In genomic region chr10:42553064-42553407, GRCh38 we compare ENCODE assay signal across 8 cellular contexts.
A peak's percentile ranks its signal among the peaks of the same experiment; 100 is the strongest.
DNase-seq lines count a peak whose midpoint lies in the region; ATAC-seq, FAIRE-seq and TF ChIP-seq lines count a peak whose summit lies in the region.

No MANE protein-coding gene starts in this region.

- H3K18ac ChIP-seq in neuronal stem cell (ENCODE audit: low read length), result peak overlapping the region; percentile 78

- H3K9me3 ChIP-seq in MM.1S (replicated peaks; ENCODE audit: insufficient read depth, low read length) (no peaks in the 10 kb centered on the region), endothelial cell of umbilical vein (replicated peaks; ENCODE audit: control insufficient read depth, insufficient read depth, low read length) (no peaks in the 10 kb centered on the region), neuronal stem cell (replicated peaks in 1 of 2; ENCODE audit: control insufficient read depth in 2 of 2, insufficient read depth in 1 of 2, low read depth in 1 of 2, low read length in 2 of 2) (no peaks in the 10 kb centered on the region)

- dilution Hi-C loops in endothelial cell of umbilical vein (cut with MboI; ENCODE audit: extremely low pct_ligation_motif_present, low sequenced_read_pairs), result no loop called here

- POLR2A ChIA-PET in endothelial cell of umbilical vein (lab: Charles Lee), result no interaction called here

- H4K91ac ChIP-seq in neuronal stem cell (ENCODE audit: low read depth, low read length, poor library complexity), result no peak overlapping the region

- H3K4me1 ChIP-seq in MM.1S (ENCODE audit: low read length), result peaks cover 6% of the 10 kb centered on the region; the same call in 1 of the 2 replicates
- H3K4me1 ChIP-seq in endothelial cell of umbilical vein (ENCODE audit: control insufficient read depth, extremely low read depth, insufficient read depth, low read length), result peaks cover 5% of the 10 kb centered on the region
- peaks cover 0 to 6% of the 10 kb centered on the region in 2 donors for H3K4me1 ChIP-seq in neuronal stem cell (ENCODE audit: control insufficient read depth in 2 of 2, insufficient read depth in 1 of 2, low read depth in 1 of 2, low read length in 2 of 2)

- no peak overlapping the region for H2BK5ac ChIP-seq in neuronal stem cell (ENCODE audit: low read length)

- no peak for TF ChIP-seq POLR2A in endothelial cell of umbilical vein (IDR thresholded peaks at IDR 0.05; ENCODE audit: low read depth, low read length)

- no peaks in the 10 kb centered on the region for H3F3A ChIP-seq in MM.1S (ENCODE audit: insufficient read depth, low read length)

- H3K4ac ChIP-seq in neuronal stem cell (ENCODE audit: low read length), result no peak overlapping the region

- H3K79me1 ChIP-seq in neuronal stem cell (ENCODE audit: low read depth, low read length), result peaks cover 9% of the 10 kb centered on the region

- no peaks in the 10 kb centered on the region for H4K20me1 ChIP-seq in MM.1S (ENCODE audit: insufficient read depth, low read length)
- no peaks in the 10 kb centered on the region for H4K20me1 ChIP-seq in endothelial cell of umbilical vein (replicated peaks; ENCODE audit: control insufficient read depth, extremely low read depth, insufficient read depth, low read length)

- H3K4me2 ChIP-seq in MM.1S (ENCODE audit: low read depth, low read length), result peak overlapping the region; percentile 99
- peak overlapping the region; percentile 86 for H3K4me2 ChIP-seq in endothelial cell of umbilical vein (ENCODE audit: insufficient read depth, low read length)
- peak overlapping the region; percentile 62 for H3K4me2 ChIP-seq in neuronal stem cell (ENCODE audit: insufficient read depth, low read length, poor library complexity, severe bottlenecking)

- no peak overlapping the region for H3K14ac ChIP-seq in neuronal stem cell (ENCODE audit: low read length)

- H3K27ac ChIP-seq in MM.1S (ENCODE audit: low read length), result peak overlapping the region; percentile 27; the same call in 1 of the 2 replicates
- H3K27ac ChIP-seq in endothelial cell of umbilical vein (ENCODE audit: insufficient read depth, low read depth, low read length), result no peak overlapping the region
- no peak overlapping the region for H3K27ac ChIP-seq in neuronal stem cell (replicated peaks; ENCODE audit: low read length)

- intact Hi-C loops in endothelial cell of umbilical vein (cut with micrococcal nuclease), result no loop called here

- CTCF ChIA-PET in endothelial cell of umbilical vein (lab: Charles Lee), result no interaction called here

- H2AK5ac ChIP-seq in neuronal stem cell (ENCODE audit: low read depth, low read length), result no peak overlapping the region

- no peak overlapping the region for H4K8ac ChIP-seq in neuronal stem cell (ENCODE audit: low read depth, low read length)

- FAIRE-seq in endothelial cell of umbilical vein (lab: Jason Lieb, UNC) (no peak), GM19239 (lab: Jason Lieb, UNC) (no peak)

- no peak overlapping the region for H2BK120ac ChIP-seq in neuronal stem cell (ENCODE audit: low read depth, low read length)

- no peak overlapping the region for H3K23ac ChIP-seq in neuronal stem cell (ENCODE audit: low read depth, low read length, poor library complexity)

- H2BK12ac ChIP-seq in neuronal stem cell (ENCODE audit: low read length), result no peak overlapping the region

- BruUV-seq in endothelial cell of umbilical vein (replicated peaks; lab: Mats Ljungman, UMichigan), result no TSS peak

- peak overlapping the region; percentile 42; the same call in 1 of the 2 replicates for H3K9ac ChIP-seq in MM.1S (ENCODE audit: low read length)
- peak overlapping the region; percentile 66 for H3K9ac ChIP-seq in endothelial cell of umbilical vein (replicated peaks; ENCODE audit: extremely low read depth, insufficient read depth, low read length)
- peak overlapping the region; percentile 86 for H3K9ac ChIP-seq in neuronal stem cell (ENCODE audit: low read depth, low read length, poor library complexity)

- no peak overlapping the region for H2BK15ac ChIP-seq in neuronal stem cell (ENCODE audit: low read length)

- no peaks in the 10 kb centered on the region for H3K9me2 ChIP-seq in MM.1S (replicated peaks; ENCODE audit: insufficient read depth, low read length)

- H3K9me1 ChIP-seq in endothelial cell of umbilical vein (replicated peaks; ENCODE audit: control insufficient read depth, extremely low read depth, insufficient read depth, low read length), result no peaks in the 10 kb centered on the region

- DNase-seq in GM06990 (ENCODE audit: extremely low read depth, insufficient read length) (no peak), MM.1S (no peak), endothelial cell of umbilical vein (ENCODE audit: low read depth, low spot score) (no peak), neuronal stem cell (ENCODE audit: low spot score) (no peak), DMS53 treated with DMSO at 0.1 percent for 48 hours (lab: John Stamatoyannopoulos, UW; ENCODE audit: unreplicated experiment) (no peak), GM19239 (ENCODE audit: insufficient read length, low spot score) (no peak), SHP77 treated with DMSO at 0.1 percent for 48 hours (lab: John Stamatoyannopoulos, UW) (no peak)

- H3K27me3 ChIP-seq in GM06990 (replicated peaks; ENCODE audit: control insufficient read depth, insufficient read depth, low read length) (no peaks in the 10 kb centered on the region), MM.1S (replicated peaks; ENCODE audit: insufficient read depth, low read length) (no peaks in the 10 kb centered on the region), endothelial cell of umbilical vein (ENCODE audit: control insufficient read depth in 2 of 2, insufficient read depth in 2 of 2, low read length in 2 of 2) (no peaks in the 10 kb centered on the region), neuronal stem cell (ENCODE audit: control insufficient read depth in 3 of 3, insufficient read depth in 3 of 3, low read depth in 1 of 3, low read length in 3 of 3) (no peaks in the 10 kb centered on the region)

- H3K4me3 ChIP-seq in GM06990 (replicated peaks; ENCODE audit: low read depth, low read length) (peak overlapping the region; percentile 99), MM.1S (ENCODE audit: low read length) (peak overlapping the region; percentile 93), endothelial cell of umbilical vein (replicated peaks in 1 of 3; ENCODE audit: insufficient read depth in 1 of 3, low read depth in 1 of 3, low read length in 3 of 3) (peak overlapping the region; percentile 67 to 71 (median 69)), neuronal stem cell (ENCODE audit: low read length in 2 of 2) (peak overlapping the region; percentile 80 to 85)

- no CpG with 5 or more reads among the region's 14 CpGs for WGBS in neuronal stem cell (ENCODE audit: extremely low coverage in 2 of 2, insufficient read length in 2 of 2, insufficient replicate concordance in 1 of 2), 2 donors

- TF ChIP-seq CTCF in GM06990 (IDR thresholded peaks at IDR 0.05; ENCODE audit: insufficient read depth, low read length, poor library complexity, severe bottlenecking), result no peak
- no peak for TF ChIP-seq CTCF in MM.1S (IDR thresholded peaks at IDR 0.05; ENCODE audit: low read length)
- no peak for TF ChIP-seq CTCF in endothelial cell of umbilical vein (IDR thresholded peaks at IDR 0.05; ENCODE audit: extremely low read depth in 1 of 2, insufficient read depth in 1 of 2, low read depth in 1 of 2, low read length in 2 of 2)

- no peaks in the 10 kb centered on the region for H3K36me3 ChIP-seq in GM06990 (ENCODE audit: control insufficient read depth, insufficient read depth, low read length)
- no peaks in the 10 kb centered on the region; the same call in 1 of the 2 replicates for H3K36me3 ChIP-seq in MM.1S (replicated peaks; ENCODE audit: insufficient read depth, low read length)
- no peaks in the 10 kb centered on the region for H3K36me3 ChIP-seq in endothelial cell of umbilical vein (ENCODE audit: control insufficient read depth in 2 of 2, extremely low read depth in 1 of 2, insufficient read depth in 2 of 2, low read length in 2 of 2)
- H3K36me3 ChIP-seq in neuronal stem cell (replicated peaks in 1 of 2; ENCODE audit: control insufficient read depth in 2 of 2, insufficient read depth in 2 of 2, low read length in 2 of 2), result peaks cover 2 to 4% of the 10 kb centered on the region in 2 donors

- peak; percentile 19 for ATAC-seq in GM21825 (IDR thresholded peaks at IDR 0.05; ENCODE audit: unreplicated experiment)

- H3K79me2 ChIP-seq in MM.1S (ENCODE audit: low read length), result peaks cover 14% of the 10 kb centered on the region
- H3K79me2 ChIP-seq in endothelial cell of umbilical vein (ENCODE audit: control insufficient read depth, insufficient read depth, low read length), result no peaks in the 10 kb centered on the region

- H2AFZ ChIP-seq in MM.1S (ENCODE audit: low read length) (peak overlapping the region; percentile 96), endothelial cell of umbilical vein (ENCODE audit: low read depth, low read length) (peak overlapping the region; percentile 98), neuronal stem cell (ENCODE audit: low read length) (peak overlapping the region; percentile 97)

TF ChIP-seq in endothelial cell of umbilical vein, 7 proteins besides CTCF, POLR2A, EP300 and RAD21:
- TF ChIP-seq, protein P1, sequence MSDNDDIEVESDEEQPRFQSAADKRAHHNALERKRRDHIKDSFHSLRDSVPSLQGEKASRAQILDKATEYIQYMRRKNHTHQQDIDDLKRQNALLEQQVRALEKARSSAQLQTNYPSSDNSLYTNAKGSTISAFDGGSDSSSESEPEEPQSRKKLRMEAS (IDR thresholded peaks at IDR 0.05; ENCODE audit: insufficient read depth, insufficient read length), result no peak
- TF ChIP-seq JUN (IDR thresholded peaks at IDR 0.05; ENCODE audit: borderline replicate concordance, insufficient read depth, insufficient read length, low read depth) (no peak), MYC (IDR thresholded peaks at IDR 0.05; ENCODE audit: low read depth, low read length) (no peak), GATA2 (IDR thresholded peaks at IDR 0.05; ENCODE audit: insufficient read depth, insufficient read length, low read depth, low read length) (no peak), EZH2 (IDR thresholded peaks at IDR 0.05; ENCODE audit: borderline replicate concordance, low read depth, low read length, severe bottlenecking) (no peak)
